In the genomic region with DNA sequence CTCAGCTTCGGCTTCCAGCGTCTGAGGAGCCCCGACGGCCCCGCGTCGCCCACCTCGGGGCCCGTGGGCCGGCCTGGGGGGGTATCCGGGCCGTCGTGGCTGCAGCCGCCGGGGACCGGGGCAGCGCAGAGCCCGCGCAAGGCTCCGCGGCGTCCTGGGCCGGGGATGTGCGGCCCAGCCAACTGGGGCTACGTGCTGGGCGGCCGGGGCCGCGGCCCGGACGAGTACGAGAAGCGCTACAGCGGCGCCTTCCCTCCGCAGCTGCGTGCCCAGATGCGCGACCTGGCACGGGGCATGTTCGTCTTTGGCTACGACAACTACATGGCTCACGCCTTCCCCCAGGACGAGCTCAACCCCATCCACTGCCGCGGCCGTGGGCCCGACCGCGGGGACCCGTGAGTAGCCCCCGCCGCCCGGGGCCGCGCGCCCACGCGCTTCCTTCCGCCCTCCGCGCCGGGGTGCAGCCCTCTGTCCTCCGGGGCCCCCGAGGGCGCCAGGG, we compare ENCODE assay signal across 8 cellular contexts. TPM values are rescaled to one million over a fixed set of nuclear protein-coding genes. Genes with fewer than 3 reads are reported as not detected.
DNase-seq lines count a peak whose midpoint lies in the region; TF ChIP-seq lines count a peak whose summit lies in the region.

No MANE protein-coding gene starts in this region.

- peak; percentile 52 for DNase-seq in GM13976 (ENCODE audit: low spot score)
- DNase-seq in HFF-Myc (ENCODE audit: extremely low read depth, low read depth) = no peak
- peak; percentile 6 for DNase-seq in NCI-H226
- DNase-seq in activated T-helper 1 cell treated with anti-CD3 and anti-CD28 coated beads, Interleukin-12 subunit alpha, Interleukin-12 subunit beta, Interleukin-2, Interleukin-4 antibody, amounts not matched to agents 30 ng/mL and 10 ng/mL and 1 ng/mL, durations not matched to agents 14 hours and 24 hours and 36 hours (ENCODE audit: low spot score) = peak; percentile 55
- DNase-seq in fibroblast of pulmonary artery (ENCODE audit: low read depth) = peak; percentile 39
- DNase-seq in nephron progenitor cell = peak; percentile 53
- no peak for DNase-seq in superior temporal gyrus (ENCODE audit: extremely low spot score)
- no peak for DNase-seq in dedifferentiated amniotic fluid mesenchymal stem cell (ENCODE audit: extremely low spot score)

- intact Hi-C loops in activated T-helper 1 cell treated with anti-CD3 and anti-CD28 coated beads, Interleukin-12 subunit alpha, Interleukin-12 subunit beta, Interleukin-2, Interleukin-4 antibody, amounts not matched to agents 30 ng/mL and 10 ng/mL and 1 ng/mL, durations not matched to agents 14 hours and 24 hours and 36 hours (cut with micrococcal nuclease) = loop anchor here (1.0 to 2.0 kb wide), 7 partner anchors 9 to 885 kb away; partner anchors contain the start of genes ARL8B, BHLHE40, ITPR1 and SETMAR

- no peaks in the 10 kb centered on the region for H3K27me3 Mint-ChIP-seq in activated T-helper 1 cell treated with anti-CD3 and anti-CD28 coated beads, Interleukin-12 subunit alpha, Interleukin-12 subunit beta, Interleukin-2, Interleukin-4 antibody, amounts not matched to agents 30 ng/mL and 10 ng/mL and 1 ng/mL, durations not matched to agents 14 hours and 24 hours and 36 hours (ENCODE audit: insufficient read depth)
- H3K27me3 Mint-ChIP-seq in nephron progenitor cell (ENCODE audit: low read depth, poor library complexity) = no peaks in the 10 kb centered on the region

- H3K4me3 Mint-ChIP-seq in activated T-helper 1 cell treated with anti-CD3 and anti-CD28 coated beads, Interleukin-12 subunit alpha, Interleukin-12 subunit beta, Interleukin-2, Interleukin-4 antibody, amounts not matched to agents 30 ng/mL and 10 ng/mL and 1 ng/mL, durations not matched to agents 14 hours and 24 hours and 36 hours = peak overlapping the region; percentile 93
- peak overlapping the region; percentile 92 for H3K4me3 Mint-ChIP-seq in nephron progenitor cell

- peaks cover 44% of the 10 kb centered on the region for H3K4me1 Mint-ChIP-seq in activated T-helper 1 cell treated with anti-CD3 and anti-CD28 coated beads, Interleukin-12 subunit alpha, Interleukin-12 subunit beta, Interleukin-2, Interleukin-4 antibody, amounts not matched to agents 30 ng/mL and 10 ng/mL and 1 ng/mL, durations not matched to agents 14 hours and 24 hours and 36 hours (ENCODE audit: low read depth)
- H3K4me1 Mint-ChIP-seq in nephron progenitor cell = peaks cover 53% of the 10 kb centered on the region

- TF ChIP-seq CTCF in GM13976 (IDR thresholded peaks at IDR 0.05; ENCODE audit: borderline replicate concordance, control extremely low read depth, extremely low read depth, insufficient read depth, missing control alignments) (no peak), HFF-Myc (IDR thresholded peaks at IDR 0.05; ENCODE audit: low read depth, low read length, missing control alignments) (no peak), fibroblast of pulmonary artery (IDR thresholded peaks at IDR 0.05; ENCODE audit: low read length, missing control alignments) (no peak), nephron progenitor cell (IDR thresholded peaks at IDR 0.05) (no peak)

- H3K27ac Mint-ChIP-seq in activated T-helper 1 cell treated with anti-CD3 and anti-CD28 coated beads, Interleukin-12 subunit alpha, Interleukin-12 subunit beta, Interleukin-2, Interleukin-4 antibody, amounts not matched to agents 30 ng/mL and 10 ng/mL and 1 ng/mL, durations not matched to agents 14 hours and 24 hours and 36 hours = peak overlapping the region; percentile 98
- H3K27ac Mint-ChIP-seq in nephron progenitor cell = no peak overlapping the region

- peaks cover 32% of the 10 kb centered on the region for H3K36me3 Mint-ChIP-seq in activated T-helper 1 cell treated with anti-CD3 and anti-CD28 coated beads, Interleukin-12 subunit alpha, Interleukin-12 subunit beta, Interleukin-2, Interleukin-4 antibody, amounts not matched to agents 30 ng/mL and 10 ng/mL and 1 ng/mL, durations not matched to agents 14 hours and 24 hours and 36 hours (ENCODE audit: low read depth)
- H3K36me3 Mint-ChIP-seq in nephron progenitor cell (ENCODE audit: low read depth) = peaks cover 28% of the 10 kb centered on the region

- H3K9me3 Mint-ChIP-seq in activated T-helper 1 cell treated with anti-CD3 and anti-CD28 coated beads, Interleukin-12 subunit alpha, Interleukin-12 subunit beta, Interleukin-2, Interleukin-4 antibody, amounts not matched to agents 30 ng/mL and 10 ng/mL and 1 ng/mL, durations not matched to agents 14 hours and 24 hours and 36 hours = no peaks in the 10 kb centered on the region
- no peaks in the 10 kb centered on the region for H3K9me3 Mint-ChIP-seq in nephron progenitor cell

- in situ Hi-C loops in GM13976 (cut with MboI; ENCODE audit: low sequenced_read_pairs, unreplicated experiment) = no loop called here

- H3K4me3 ChIP-seq in HFF-Myc (replicated peaks; ENCODE audit: low read depth, low read length) = peak overlapping the region; percentile 95
- peak overlapping the region; percentile 91 for H3K4me3 ChIP-seq in fibroblast of pulmonary artery (replicated peaks; ENCODE audit: low read depth, low read length)

RNA-seq across cellular contexts. Expression of gene EDEM1, which starts 0.5 kb away (rescaled TPM):
- total RNA-seq in activated T-helper 1 cell treated with anti-CD3 and anti-CD28 coated beads, Interleukin-12 subunit alpha, Interleukin-12 subunit beta, Interleukin-2, Interleukin-4 antibody, amounts not matched to agents 30 ng/mL and 10 ng/mL and 1 ng/mL, durations not matched to agents 14 hours and 24 hours and 36 hours = 169 and 192 TPM in 2 replicates

Comparison
In these comparisons a context has a peak if more than half of its experiments do, and no peak if none do; other contexts are left out.
1. DNase-seq: peak in GM13976 (single experiment), NCI-H226 (single experiment), activated T-helper 1 cell treated with anti-CD3 and anti-CD28 coated beads, Interleukin-12 subunit alpha, Interleukin-12 subunit beta, Interleukin-2, Interleukin-4 antibody, amounts not matched to agents 30 ng/mL and 10 ng/mL and 1 ng/mL, durations not matched to agents 14 hours and 24 hours and 36 hours (single experiment), fibroblast of pulmonary artery (single experiment) and nephron progenitor cell (single experiment); none in HFF-Myc (single experiment), superior temporal gyrus (single experiment) and dedifferentiated amniotic fluid mesenchymal stem cell (single experiment).